8 cellular contexts compared by ENCODE assay signal in genomic region chr10:110918269-110918632, GRCh38. TPM values are rescaled to one million over a fixed set of nuclear protein-coding genes. Genes with fewer than 3 reads are reported as not detected.
A peak's percentile ranks its signal among the peaks of the same experiment; 100 is the strongest.
DNase-seq lines count a peak whose midpoint lies in the region; ATAC-seq and TF ChIP-seq lines count a peak whose summit lies in the region.

No MANE protein-coding gene starts in this region.

- H3K36me3 Mint-ChIP-seq in neural crest cell (ENCODE audit: low read depth): no peaks in the 10 kb centered on the region

- intact Hi-C loops in transverse colon (cut with DNase I; ENCODE audit: low total_unique reads): no loop called here

- peaks cover 36% of the 10 kb centered on the region for H3K4me1 Mint-ChIP-seq in neural crest cell

- H3K27ac ChIP-seq in transverse colon: peak overlapping the region; percentile 98 to 100 (median 98)

- TF ChIP-seq CTCF in GM12864 (IDR thresholded peaks at IDR 0.05; ENCODE audit: low read depth, low read length, missing control alignments) (no peak), fibroblast of the aortic adventitia (IDR thresholded peaks at IDR 0.05; ENCODE audit: insufficient read depth, low read length) (peak; percentile 1), neural crest cell (conservative IDR thresholded peaks at IDR 0.05) (no peak), transverse colon (IDR thresholded peaks at IDR 0.05) (peak in 2 of 5 experiments; percentile 3 to 21)

- 0 to 9% methylated on average over 3 to 13 of the region's 13 CpGs for WGBS in transverse colon (ENCODE audit: low coverage in 1 of 2), 2 donors

- ATAC-seq in GM18868 (IDR thresholded peaks at IDR 0.05; ENCODE audit: unreplicated experiment) (no peak), HG02763 (IDR thresholded peaks at IDR 0.05; ENCODE audit: unreplicated experiment) (no peak)

- no peaks in the 10 kb centered on the region for H3K36me3 ChIP-seq in transverse colon

- in situ Hi-C loops in transverse colon (cut with MboI; ENCODE audit: low pct_ligation_motif_present in 1 of 4, low pct_unique_long_range_greater_than_20kb in 1 of 4, low sequenced_read_pairs in 3 of 4): loop anchor here in 2 of 4 donors (25.0 kb wide), 2 partner anchors 306 to 331 kb away; no protein-coding TSS in a partner anchor

- peaks cover 6 to 37% (median 20%) of the 10 kb centered on the region in 4 donors for H3K4me1 ChIP-seq in transverse colon

- no peak for TF ChIP-seq POLR2A in transverse colon (IDR thresholded peaks at IDR 0.05)

- TF ChIP-seq EP300 in transverse colon (IDR thresholded peaks at IDR 0.05; ENCODE audit: low read depth): no peak

- no peaks in the 10 kb centered on the region for H3K27me3 Mint-ChIP-seq in neural crest cell (ENCODE audit: low read depth)

- no peaks in the 10 kb centered on the region for H3K9me3 Mint-ChIP-seq in neural crest cell

- H3K4me3 ChIP-seq in GM12864 (ENCODE audit: low read depth, low read length) (peak overlapping the region; percentile 89), fibroblast of the aortic adventitia (ENCODE audit: low read depth, low read length) (peak overlapping the region; percentile 81), transverse colon (peak overlapping the region; percentile 47 to 89 (median 78))

- H3K9me3 ChIP-seq in transverse colon: no peaks in the 10 kb centered on the region

- no peak for DNase-seq in GM12864 (ENCODE audit: low read depth)
- DNase-seq in NCI-H146 treated with DMSO at 0.1 percent for 48 hours (lab: John Stamatoyannopoulos, UW; ENCODE audit: unreplicated experiment): peak; percentile 78
- DNase-seq in activated CD8-positive, alpha-beta memory T cell treated with anti-CD3 and anti-CD28 coated beads, Interleukin-2, amount 50 U/mL, for 4 hours: peak; percentile 84
- peak; percentile 94 for DNase-seq in fibroblast of the aortic adventitia (ENCODE audit: low read depth)
- peak; percentile 88 for DNase-seq in neural crest cell (ENCODE audit: low read depth, low spot score)
- DNase-seq in transverse colon: peak; percentile 97

- H3K27me3 ChIP-seq in transverse colon: no peaks in the 10 kb centered on the region

- H3K4me3 Mint-ChIP-seq in neural crest cell: peak overlapping the region; percentile 100

- H3K27ac Mint-ChIP-seq in neural crest cell (ENCODE audit: unreplicated experiment): peak overlapping the region; percentile 60

RNA-seq across cellular contexts. Expression of gene BBIP1, which starts 0.7 kb away (rescaled TPM):
- total RNA-seq in fibroblast of the aortic adventitia (ENCODE audit: low replicate concordance) (2.6 and 38.1 TPM in 2 replicates), neural crest cell (33.6 and 37.8 TPM in 2 replicates), transverse colon (10 to 100 TPM in 3 of 4 donors, 1 to 10 TPM in 1; 9.6 to 44.9 (median 18.1) TPM)

RNA-seq across cellular contexts. Expression of gene SHOC2, which starts 1.2 kb away (rescaled TPM):
- total RNA-seq in fibroblast of the aortic adventitia (ENCODE audit: low replicate concordance) (63.9 and 70.1 TPM in 2 replicates), neural crest cell (30.1 and 34.9 TPM in 2 replicates), transverse colon (100 to 1,000 TPM in 1 of 4 donors, 10 to 100 TPM in 3; 57.3 to 125 (median 73.4) TPM)

RNA-seq across cellular contexts. Expression of gene PDCD4, which starts 46.5 kb away (rescaled TPM):
- total RNA-seq in fibroblast of the aortic adventitia (ENCODE audit: low replicate concordance): 52.9 and 302 TPM in 2 replicates
- total RNA-seq in neural crest cell: 37.8 and 41.9 TPM in 2 replicates
- 100 to 1,000 TPM in 3 of 4 donors, 10 to 100 TPM in 1; 98.3 to 724 (median 511) TPM for total RNA-seq in transverse colon
